In the genomic region with DNA sequence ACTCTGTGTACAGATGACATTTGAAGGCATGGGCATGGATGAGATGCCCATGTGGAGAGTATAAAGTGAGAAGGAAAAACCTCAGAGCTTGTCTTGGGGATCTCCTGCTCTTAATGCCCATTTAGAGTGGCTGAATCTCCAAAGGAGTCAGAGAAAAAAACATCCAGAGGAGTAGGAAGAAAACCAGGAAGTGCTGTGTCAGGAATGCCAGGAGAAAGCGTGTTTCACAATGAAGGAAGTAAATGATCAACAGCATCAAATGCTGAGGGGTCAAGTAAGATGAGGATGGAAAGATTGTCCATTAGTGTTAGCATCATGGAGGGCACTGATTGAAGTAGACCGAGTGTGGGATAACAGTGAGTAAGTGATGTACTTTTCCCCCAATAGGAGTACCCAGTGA, we compare ENCODE assay signal across 30 cellular contexts.
"Had no signal": no experiment of that assay in that cellular context is flagged by ENCODE, and none has a peak within 500 bp of the region (broad histone marks: within the 10 kb centered on the region; RNA-seq: fewer than 3 reads in every experiment).

No MANE protein-coding gene starts in this region.

- H3K4me1 ChIP-seq: body of pancreas, breast epithelium had no signal

- DNase-seq: activated B cell treated with CpG ODN at 0.5 μM for 24 hours; activated CD4-positive, alpha-beta memory T cell treated with anti-CD3 and anti-CD28 coated beads, Interleukin-2, amount 10 ng/mL, durations not matched to agents 7 days and 5 days; activated CD4-positive, alpha-beta T cell treated with anti-CD3 and anti-CD28 coated beads for 4 hours; activated CD4-positive, alpha-beta T cell treated with anti-CD3 and anti-CD28 coated beads, Interleukin-2, amount 10 ng/mL, durations not matched to agents 24 days and 14 days; activated CD4-positive, alpha-beta T cell treated with anti-CD3 and anti-CD28 coated beads, Interleukin-2, amount 50 U/mL, for 48 hours; activated CD4-positive, CD25-positive, alpha-beta regulatory T cell treated with anti-CD3 and anti-CD28 coated beads, Interleukin-2, amount 50 U/mL, for 72 hours; activated CD8-positive, alpha-beta memory T cell treated with anti-CD3 and anti-CD28 coated beads for 24 hours; activated CD8-positive, alpha-beta memory T cell treated with anti-CD3 and anti-CD28 coated beads, Interleukin-2, amount 10 ng/mL, durations not matched to agents 7 days and 5 days; activated CD8-positive, alpha-beta memory T cell treated with anti-CD3 and anti-CD28 coated beads, Interleukin-2, amount 50 U/mL, for 48 hours; activated CD8-positive, alpha-beta T cell treated with anti-CD3 and anti-CD28 coated beads, Interleukin-2, amount 10 ng/mL, durations not matched to agents 7 days and 5 days; activated effector memory CD4-positive, alpha-beta T cell treated with anti-CD3 and anti-CD28 coated beads, Interleukin-2, amount 50 U/mL, for 16 hours; activated gamma-delta T cell treated with Interleukin-2 at 50 U/mL for 16 hours; activated naive CD4-positive, alpha-beta T cell; activated naive CD4-positive, alpha-beta T cell treated with anti-CD3 and anti-CD28 coated beads for 36 hours; activated naive CD4-positive, alpha-beta T cell treated with anti-CD3 and anti-CD28 coated beads, Interleukin-2, amount 50 U/mL, for 16 hours; activated naive CD8-positive, alpha-beta T cell treated with anti-CD3 and anti-CD28 coated beads for 36 hours; activated T-cell treated with anti-CD3 and anti-CD28 coated beads, Interleukin-2, amount 50 U/mL, for 24 hours; activated T-cell treated with anti-CD3 and anti-CD28 coated beads, Interleukin-2, amount 50 U/mL, for 48 hours; adrenal gland; amniotic stem cell; aorta; body of pancreas; brain microvascular endothelial cell; central memory CD4-positive, alpha-beta T cell; SW 1271; T-helper 1 cell; T-helper 2 cell; T-helper 9 cell had no signal

- H3K27ac ChIP-seq: adrenal gland, body of pancreas, brain microvascular endothelial cell, breast epithelium, VCaP had no signal

- H3K27me3 ChIP-seq: adrenal gland, body of pancreas, brain microvascular endothelial cell, breast epithelium had no signal

- H3K4me3 ChIP-seq: adrenal gland, body of pancreas, breast epithelium had no signal

- H3K36me3 ChIP-seq: adrenal gland, brain microvascular endothelial cell, breast epithelium had no signal

- H3K9me3 ChIP-seq: adrenal gland, body of pancreas, breast epithelium had no signal
